14 cellular contexts compared by ENCODE assay signal in the genomic region with DNA sequence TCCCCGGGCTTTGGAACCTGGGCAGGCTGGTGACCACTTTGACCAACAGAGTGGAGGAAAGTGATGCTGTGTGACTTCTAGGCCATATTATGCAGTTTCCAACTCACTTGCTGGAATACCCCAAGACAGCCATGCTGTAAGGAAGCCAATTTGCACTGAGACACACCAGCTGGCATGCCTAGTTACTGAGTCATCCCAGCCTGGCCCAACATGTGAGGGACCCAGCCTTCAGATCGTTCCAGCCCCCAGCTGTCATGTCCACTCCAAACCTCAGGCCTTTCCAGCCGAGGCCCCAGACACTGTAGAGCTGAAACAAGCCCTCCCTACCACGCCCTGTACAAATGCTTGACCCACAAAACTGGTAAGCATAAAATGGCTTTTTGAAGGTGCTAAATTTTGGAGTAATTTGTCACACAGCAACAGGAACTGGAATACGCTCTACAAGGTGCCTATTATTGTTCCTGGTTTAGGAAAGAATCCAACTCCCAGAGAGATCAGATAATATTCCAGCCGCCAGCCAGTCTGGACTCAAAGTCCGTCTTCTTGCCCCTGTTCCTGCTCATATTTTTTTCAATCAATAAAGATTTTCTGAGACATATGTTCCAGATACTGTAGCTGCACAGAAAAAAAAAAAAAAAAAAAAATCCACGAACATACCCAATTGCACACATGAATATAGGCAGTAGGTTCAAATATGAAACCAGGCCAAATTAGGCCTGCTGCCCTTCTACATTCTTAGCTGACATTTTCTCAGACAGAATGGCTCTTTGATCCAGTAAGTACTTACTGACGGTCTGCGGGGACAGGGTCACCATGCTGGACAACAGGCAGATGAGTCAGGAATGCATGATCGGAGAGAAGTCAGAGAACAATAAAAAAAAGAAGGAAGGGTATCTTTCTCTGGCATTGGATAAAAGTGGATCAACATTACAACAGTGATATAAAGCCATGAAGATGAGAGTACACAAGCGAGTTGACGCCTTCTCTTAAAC. TPM values are rescaled to one million over a fixed set of nuclear protein-coding genes. Genes with fewer than 3 reads are reported as not detected.
DNase-seq lines count a peak whose midpoint lies in the region; ATAC-seq, FAIRE-seq and TF ChIP-seq lines count a peak whose summit lies in the region.
"Had no signal": no experiment of that assay in that cellular context is flagged by ENCODE, and none has a peak within 500 bp of the region (broad histone marks: within the 10 kb centered on the region; RNA-seq: fewer than 3 reads in every experiment).

No MANE protein-coding gene starts in this region.

- peaks cover 0 to 21% (median 6%) of the 10 kb centered on the region in 12 donors for H3K4me1 ChIP-seq in heart left ventricle
- no peaks in the 10 kb centered on the region for H3K4me1 ChIP-seq in small intestine (ENCODE audit: control insufficient read depth in 2 of 2, insufficient read depth in 1 of 2, low read depth in 1 of 2, low read length in 1 of 2)
- no peaks in the 10 kb centered on the region for H3K4me1 ChIP-seq in vagina

- H3K4me3 Mint-ChIP-seq in activated T-helper 17 cell treated with anti-CD3 and anti-CD28 coated beads, Interleukin-2, amount 50 U/mL, for 72 hours = no peak overlapping the region

- intact Hi-C loops in heart left ventricle (cut with DNase I) (no loop called here), vagina (cut with DNase I) (no loop called here)

- H3K9me3 ChIP-seq in heart left ventricle (peaks cover 0 to 6% (median 0%) of the 10 kb centered on the region in 12 donors), small intestine (ENCODE audit: control insufficient read depth, low read depth) (no peaks in the 10 kb centered on the region), vagina (no peaks in the 10 kb centered on the region)

- no peaks in the 10 kb centered on the region for H3K27me3 Mint-ChIP-seq in activated T-helper 17 cell treated with anti-CD3 and anti-CD28 coated beads, Interleukin-2, amount 50 U/mL, for 72 hours

- peaks cover 9% of the 10 kb centered on the region for H3K36me3 Mint-ChIP-seq in activated T-helper 17 cell treated with anti-CD3 and anti-CD28 coated beads, Interleukin-2, amount 50 U/mL, for 72 hours (ENCODE audit: low read depth)

- no peak for TF ChIP-seq POLR2A in heart left ventricle (IDR thresholded peaks at IDR 0.05)
- no peak for TF ChIP-seq POLR2A in vagina (IDR thresholded peaks at IDR 0.05)

- WGBS in heart left ventricle, 4 donors = 75 to 80% (median 76%) methylated on average over 13 of the region's 13 CpGs
- WGBS in small intestine, 3 donors = 34 to 58% (median 48%) methylated on average over 13 of the region's 13 CpGs

- peaks cover 18% of the 10 kb centered on the region for H3K4me1 Mint-ChIP-seq in activated T-helper 17 cell treated with anti-CD3 and anti-CD28 coated beads, Interleukin-2, amount 50 U/mL, for 72 hours

- H3K4me3 ChIP-seq in heart left ventricle = no peak overlapping the region
- no peak overlapping the region for H3K4me3 ChIP-seq in small intestine (ENCODE audit: low read depth in 1 of 2, low read length in 2 of 2)
- no peak overlapping the region for H3K4me3 ChIP-seq in vagina

- TF ChIP-seq CTCF in heart left ventricle (IDR thresholded peaks at IDR 0.05) (no peak), vagina (IDR thresholded peaks at IDR 0.05) (no peak)

- no peaks in the 10 kb centered on the region for H3K9me3 Mint-ChIP-seq in activated T-helper 17 cell treated with anti-CD3 and anti-CD28 coated beads, Interleukin-2, amount 50 U/mL, for 72 hours

- H3K36me3 ChIP-seq in heart left ventricle (no peaks in the 10 kb centered on the region), small intestine (ENCODE audit: control insufficient read depth in 2 of 2, insufficient read depth in 2 of 2, low read length in 2 of 2) (no peaks in the 10 kb centered on the region), vagina (no peaks in the 10 kb centered on the region)

- H3K27ac ChIP-seq in heart left ventricle (peak overlapping the region in 1 of 12 donors; percentile 21), small intestine (ENCODE audit: low read depth in 1 of 2, low read length in 1 of 2) (peak overlapping the region in 1 of 2 donors; percentile 49), vagina (no peak overlapping the region)

- H3K27me3 ChIP-seq in heart left ventricle = no peaks in the 10 kb centered on the region
- no peaks in the 10 kb centered on the region for H3K27me3 ChIP-seq in small intestine (ENCODE audit: control insufficient read depth in 2 of 2, insufficient read depth in 2 of 2, low read length in 2 of 2)
- no peaks in the 10 kb centered on the region for H3K27me3 ChIP-seq in vagina

- peak overlapping the region; percentile 51 for H3K27ac Mint-ChIP-seq in activated T-helper 17 cell treated with anti-CD3 and anti-CD28 coated beads, Interleukin-2, amount 50 U/mL, for 72 hours

- DNase-seq in HK-2 (ENCODE audit: unreplicated experiment) (peak; percentile 31), heart left ventricle (peak in 3 of 5 donors; percentile 55 to 60 (median 55)), small intestine (peak; percentile 57), SK-N-DZ (ENCODE audit: low spot score) (no peak), activated T-cell treated with anti-CD3 and anti-CD28 coated beads for 4 hours (no peak), vagina (ENCODE audit: extremely low spot score in 2 of 2) (no peak)
- DNase-seq: activated CD8-positive, alpha-beta memory T cell treated with anti-CD3 and anti-CD28 coated beads for 24 hours; DMS79; NCI-H1694; nucleus accumbens; stimulated activated naive CD4-positive, alpha-beta T cell; T-helper 9 cell had no signal

- FAIRE-seq in small intestine (lab: Jason Lieb, UNC) = no peak

- ATAC-seq in activated T-helper 17 cell treated with anti-CD3 and anti-CD28 coated beads, Interleukin-2, amount 50 U/mL, for 72 hours (replicated peaks) = no peak
- ATAC-seq in heart left ventricle (peak; percentile 47 to 89 (median 84)), HG02970 (IDR thresholded peaks at IDR 0.05; ENCODE audit: low FRiP score, unreplicated experiment) (no peak)

RNA-seq across cellular contexts. Expression of a gene that starts 35.1 kb away (rescaled TPM):
- total RNA-seq in activated T-helper 17 cell treated with anti-CD3 and anti-CD28 coated beads, Interleukin-2, amount 50 U/mL, for 72 hours = 10 to 100 TPM; 84.5 to 95.8 TPM
- total RNA-seq in heart left ventricle (10 to 100 TPM; 22.4 to 51.6 (median 29.5) TPM), vagina (16.9 TPM)
- polyA plus RNA-seq in heart left ventricle (10 to 100 TPM in 1 of 2 donors, 1 to 10 TPM in 1; 9.6 to 17.6 TPM), small intestine (10 to 100 TPM in 1 of 3 donors, 1 to 10 TPM in 2; 6.3 to 15.9 (median 7.3) TPM)
- polyA plus RNA-seq in SK-N-DZ (2014; cell fraction: cytosol; rRNA removed) = 3.1 and 5.3 TPM in 2 replicates
- 2.0 and 3.7 TPM in 2 replicates for polyA plus RNA-seq in SK-N-DZ (2014; cell fraction: nucleus; rRNA removed)

Comparison
In these comparisons a context has a peak if more than half of its experiments do, and no peak if none do; other contexts are left out.
1. DNase-seq: peak in HK-2 (single experiment), heart left ventricle (3 of 5) and small intestine (single experiment); none in SK-N-DZ (single experiment), activated T-cell treated with anti-CD3 and anti-CD28 coated beads for 4 hours (single experiment) and vagina (0 of 2).
2. ATAC-seq: peak in heart left ventricle (4 of 4); none in activated T-helper 17 cell treated with anti-CD3 and anti-CD28 coated beads, Interleukin-2, amount 50 U/mL, for 72 hours (single experiment) and HG02970 (single experiment).